In genomic region chr7:102395958-102396709, GRCh38 we compare ENCODE assay signal across 1 cellular context.
TF ChIP-seq lines count a peak whose summit lies in the region.

A gene with protein sequence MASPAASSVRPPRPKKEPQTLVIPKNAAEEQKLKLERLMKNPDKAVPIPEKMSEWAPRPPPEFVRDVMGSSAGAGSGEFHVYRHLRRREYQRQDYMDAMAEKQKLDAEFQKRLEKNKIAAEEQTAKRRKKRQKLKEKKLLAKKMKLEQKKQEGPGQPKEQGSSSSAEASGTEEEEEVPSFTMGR (plus strand): TSS chr7:102396363. CDS start chr7:102396412, 49 bp downstream.

TF ChIP-seq in HepG2, 621 proteins besides CTCF, POLR2A, EP300 and RAD21 (continued from another document and continues in another):
- TF ChIP-seq THAP7 (CRISPR knock-in tag; IDR thresholded peaks at IDR 0.05) (no peak), DR1 (CRISPR knock-in tag; IDR thresholded peaks at IDR 0.05) (0 out of 2 replicates have a peak, but pooled peaks have one; percentile 20), NR1H2 (CRISPR knock-in tag; IDR thresholded peaks at IDR 0.05; ENCODE audit: borderline replicate concordance, low read depth) (no peak), XBP1 (CRISPR knock-in tag; IDR thresholded peaks at IDR 0.05) (no peak), KDM5B (CRISPR knock-in tag; IDR thresholded peaks at IDR 0.05; ENCODE audit: borderline replicate concordance) (peak; percentile 61; the same call in 1 of the 2 replicates), HNRNPLL (IDR thresholded peaks at IDR 0.05; ENCODE audit: low read depth, low read length, poor library complexity, severe bottlenecking) (peak; percentile 62), HNRNPL (IDR thresholded peaks at IDR 0.05; ENCODE audit: low read depth, low read length) (peak; percentile 71), DMAP1 (CRISPR knock-in tag; IDR thresholded peaks at IDR 0.05) (no peak), REXO4 (CRISPR knock-in tag; IDR thresholded peaks at IDR 0.05; ENCODE audit: borderline replicate concordance) (no peak), ZNF350 (CRISPR knock-in tag; IDR thresholded peaks at IDR 0.05; ENCODE audit: borderline replicate concordance, low read depth) (peak; percentile 77; the same call in 1 of the 2 replicates), ZMAT3 (CRISPR knock-in tag; conservative IDR thresholded peaks at IDR 0.05) (peak; percentile 47; the same call in 1 of the 2 replicates), HNRNPH1 (optimal IDR thresholded peaks at IDR 0.05; ENCODE audit: low read depth, low read length) (peak; percentile 23), ISX (CRISPR knock-in tag; conservative IDR thresholded peaks at IDR 0.05) (no peak), ZNF839 (CRISPR knock-in tag; IDR thresholded peaks at IDR 0.05; ENCODE audit: borderline replicate concordance) (no peak; the same call in 1 of the 2 replicates), CBX5 (CRISPR knock-in tag; IDR thresholded peaks at IDR 0.05; ENCODE audit: borderline replicate concordance) (no peak; the same call in 1 of the 2 replicates), FOXK2 (IDR thresholded peaks at IDR 0.05) (no peak), GATAD1 (CRISPR knock-in tag; IDR thresholded peaks at IDR 0.05) (peak; percentile 93), ZBTB42 (CRISPR knock-in tag; IDR thresholded peaks at IDR 0.05) (no peak), ZNF143 (CRISPR knock-in tag; IDR thresholded peaks at IDR 0.05) (peak; percentile 41; the same call in 1 of the 2 replicates), ZNF660 (CRISPR knock-in tag; IDR thresholded peaks at IDR 0.05; ENCODE audit: borderline replicate concordance, low read depth) (no peak), ZNF782 (CRISPR knock-in tag; IDR thresholded peaks at IDR 0.05; ENCODE audit: borderline replicate concordance) (0 out of 2 replicates have a peak, but pooled peaks have one; percentile 75), KDM2A (CRISPR knock-in tag; IDR thresholded peaks at IDR 0.05; ENCODE audit: borderline replicate concordance, low read depth) (peak; percentile 100), SRSF1 (optimal IDR thresholded peaks at IDR 0.05; ENCODE audit: low read depth, low read length) (peak; percentile 86), RARG (CRISPR knock-in tag; IDR thresholded peaks at IDR 0.05; ENCODE audit: low read depth) (0 out of 2 replicates have a peak, but pooled peaks have one; percentile 72), ATF1 (CRISPR knock-in tag; IDR thresholded peaks at IDR 0.05) (peak; percentile 98), ZNF558 (CRISPR knock-in tag; IDR thresholded peaks at IDR 0.05; ENCODE audit: borderline replicate concordance) (peak; percentile 29; the same call in 1 of the 2 replicates), IRF2 (CRISPR knock-in tag; IDR thresholded peaks at IDR 0.05) (peak; percentile 50; the same call in 1 of the 2 replicates), HES4 (CRISPR knock-in tag; IDR thresholded peaks at IDR 0.05; ENCODE audit: borderline replicate concordance) (no peak; the same call in 1 of the 2 replicates), ZNF331 (CRISPR knock-in tag; IDR thresholded peaks at IDR 0.05) (peak; percentile 26; the same call in 1 of the 2 replicates), RBFOX2 (IDR thresholded peaks at IDR 0.05; ENCODE audit: low read depth, low read length) (peak; percentile 79), BORCS8-MEF2B (CRISPR knock-in tag; IDR thresholded peaks at IDR 0.05) (no peak), FOSL1 (CRISPR knock-in tag; IDR thresholded peaks at IDR 0.05; ENCODE audit: borderline replicate concordance) (no peak), NFKBIZ (CRISPR knock-in tag; IDR thresholded peaks at IDR 0.05) (no peak), ZNF501 (CRISPR knock-in tag; IDR thresholded peaks at IDR 0.05) (peak; percentile 60), SIN3B (IDR thresholded peaks at IDR 0.05; ENCODE audit: low read length) (peak; percentile 88), ZKSCAN5 (CRISPR knock-in tag; IDR thresholded peaks at IDR 0.05) (no peak), HINFP (CRISPR knock-in tag; IDR thresholded peaks at IDR 0.05; ENCODE audit: low read depth) (0 out of 2 replicates have a peak, but pooled peaks have one; percentile 22), REL (CRISPR knock-in tag; conservative IDR thresholded peaks at IDR 0.05) (no peak), ZNF574 (CRISPR knock-in tag; IDR thresholded peaks at IDR 0.05) (no peak; the same call in 1 of the 2 replicates), HNF4G (IDR thresholded peaks at IDR 0.05; ENCODE audit: borderline replicate concordance, low read depth, low read length) (no peak), HNF4G (CRISPR knock-in tag; IDR thresholded peaks at IDR 0.05; ENCODE audit: borderline replicate concordance, low read depth) (peak; percentile 17; the same call in 1 of the 2 replicates), ATF4 (CRISPR knock-in tag; IDR thresholded peaks at IDR 0.05) (no peak), MEIS1 (CRISPR knock-in tag; IDR thresholded peaks at IDR 0.05; ENCODE audit: borderline replicate concordance) (no peak), ZNF484 (CRISPR knock-in tag; IDR thresholded peaks at IDR 0.05; ENCODE audit: borderline replicate concordance, low read depth) (no peak), DNMT1 (CRISPR knock-in tag; IDR thresholded peaks at IDR 0.05) (peak; percentile 59; the same call in 1 of the 2 replicates), ZNF674 (CRISPR knock-in tag; IDR thresholded peaks at IDR 0.05; ENCODE audit: low read depth) (no peak), ZNF607 (CRISPR knock-in tag; IDR thresholded peaks at IDR 0.05; ENCODE audit: borderline replicate concordance) (peak; percentile 89), CREBL2 (CRISPR knock-in tag; IDR thresholded peaks at IDR 0.05; ENCODE audit: borderline replicate concordance) (no peak), ZZZ3 (CRISPR knock-in tag; IDR thresholded peaks at IDR 0.05; ENCODE audit: borderline replicate concordance) (peak; percentile 70; the same call in 1 of the 2 replicates), ZFP90 (CRISPR knock-in tag; IDR thresholded peaks at IDR 0.05; ENCODE audit: borderline replicate concordance) (peak; percentile 55; the same call in 1 of the 2 replicates), PHB2 (IDR thresholded peaks at IDR 0.05; ENCODE audit: partially characterized antibody) (no peak), NRL (CRISPR knock-in tag; IDR thresholded peaks at IDR 0.05; ENCODE audit: borderline replicate concordance) (peak; percentile 78; the same call in 1 of the 2 replicates)
- TF ChIP-seq, protein P1, sequence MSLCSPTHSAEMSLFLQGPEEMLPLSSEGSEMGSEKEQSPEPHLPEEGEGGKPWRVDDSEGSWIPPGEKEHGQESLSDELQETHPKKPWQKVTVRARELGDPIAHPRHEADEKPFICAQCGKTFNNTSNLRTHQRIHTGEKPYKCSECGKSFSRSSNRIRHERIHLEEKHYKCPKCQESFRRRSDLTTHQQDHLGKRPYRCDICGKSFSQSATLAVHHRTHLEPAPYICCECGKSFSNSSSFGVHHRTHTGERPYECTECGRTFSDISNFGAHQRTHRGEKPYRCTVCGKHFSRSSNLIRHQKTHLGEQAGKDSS (CRISPR knock-in tag; IDR thresholded peaks at IDR 0.05; ENCODE audit: borderline replicate concordance, low read depth): 0 out of 2 replicates have a peak, but pooled peaks have one; percentile 18
- TF ChIP-seq, protein P2, sequence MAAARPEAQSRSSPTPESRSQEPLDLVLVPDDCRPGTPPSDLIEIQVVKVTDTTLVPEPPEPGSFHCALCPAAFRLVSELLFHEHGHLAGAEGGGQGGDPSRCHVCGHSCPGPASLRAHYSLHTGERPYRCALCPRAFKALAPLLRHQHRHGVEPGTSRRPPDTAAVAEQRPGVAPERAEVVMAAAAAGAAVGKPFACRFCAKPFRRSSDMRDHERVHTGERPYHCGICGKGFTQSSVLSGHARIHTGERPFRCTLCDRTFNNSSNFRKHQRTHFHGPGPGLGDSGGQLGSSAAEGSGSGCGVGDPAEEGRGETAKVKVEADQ (CRISPR knock-in tag; IDR thresholded peaks at IDR 0.05; ENCODE audit: borderline replicate concordance): 0 out of 2 replicates have a peak, but pooled peaks have one; percentile 40
- TF ChIP-seq, protein P3, sequence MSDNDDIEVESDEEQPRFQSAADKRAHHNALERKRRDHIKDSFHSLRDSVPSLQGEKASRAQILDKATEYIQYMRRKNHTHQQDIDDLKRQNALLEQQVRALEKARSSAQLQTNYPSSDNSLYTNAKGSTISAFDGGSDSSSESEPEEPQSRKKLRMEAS (IDR thresholded peaks at IDR 0.05): peak; percentile 42; the same call in 1 of the 2 replicates
- TF ChIP-seq, protein P4, sequence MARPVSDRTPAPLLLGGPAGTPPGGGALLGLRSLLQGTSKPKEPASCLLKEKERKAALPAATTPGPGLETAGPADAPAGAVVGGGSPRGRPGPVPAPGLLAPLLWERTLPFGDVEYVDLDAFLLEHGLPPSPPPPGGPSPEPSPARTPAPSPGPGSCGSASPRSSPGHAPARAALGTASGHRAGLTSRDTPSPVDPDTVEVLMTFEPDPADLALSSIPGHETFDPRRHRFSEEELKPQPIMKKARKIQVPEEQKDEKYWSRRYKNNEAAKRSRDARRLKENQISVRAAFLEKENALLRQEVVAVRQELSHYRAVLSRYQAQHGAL (CRISPR knock-in tag; IDR thresholded peaks at IDR 0.05; ENCODE audit: not compliant biosample characterization): no peak
- TF ChIP-seq, protein P5, sequence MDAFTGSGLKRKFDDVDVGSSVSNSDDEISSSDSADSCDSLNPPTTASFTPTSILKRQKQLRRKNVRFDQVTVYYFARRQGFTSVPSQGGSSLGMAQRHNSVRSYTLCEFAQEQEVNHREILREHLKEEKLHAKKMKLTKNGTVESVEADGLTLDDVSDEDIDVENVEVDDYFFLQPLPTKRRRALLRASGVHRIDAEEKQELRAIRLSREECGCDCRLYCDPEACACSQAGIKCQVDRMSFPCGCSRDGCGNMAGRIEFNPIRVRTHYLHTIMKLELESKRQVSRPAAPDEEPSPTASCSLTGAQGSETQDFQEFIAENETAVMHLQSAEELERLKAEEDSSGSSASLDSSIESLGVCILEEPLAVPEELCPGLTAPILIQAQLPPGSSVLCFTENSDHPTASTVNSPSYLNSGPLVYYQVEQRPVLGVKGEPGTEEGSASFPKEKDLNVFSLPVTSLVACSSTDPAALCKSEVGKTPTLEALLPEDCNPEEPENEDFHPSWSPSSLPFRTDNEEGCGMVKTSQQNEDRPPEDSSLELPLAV (CRISPR knock-in tag; conservative IDR thresholded peaks at IDR 0.05; ENCODE audit: low read depth): no peak
- TF ChIP-seq, protein P6, sequence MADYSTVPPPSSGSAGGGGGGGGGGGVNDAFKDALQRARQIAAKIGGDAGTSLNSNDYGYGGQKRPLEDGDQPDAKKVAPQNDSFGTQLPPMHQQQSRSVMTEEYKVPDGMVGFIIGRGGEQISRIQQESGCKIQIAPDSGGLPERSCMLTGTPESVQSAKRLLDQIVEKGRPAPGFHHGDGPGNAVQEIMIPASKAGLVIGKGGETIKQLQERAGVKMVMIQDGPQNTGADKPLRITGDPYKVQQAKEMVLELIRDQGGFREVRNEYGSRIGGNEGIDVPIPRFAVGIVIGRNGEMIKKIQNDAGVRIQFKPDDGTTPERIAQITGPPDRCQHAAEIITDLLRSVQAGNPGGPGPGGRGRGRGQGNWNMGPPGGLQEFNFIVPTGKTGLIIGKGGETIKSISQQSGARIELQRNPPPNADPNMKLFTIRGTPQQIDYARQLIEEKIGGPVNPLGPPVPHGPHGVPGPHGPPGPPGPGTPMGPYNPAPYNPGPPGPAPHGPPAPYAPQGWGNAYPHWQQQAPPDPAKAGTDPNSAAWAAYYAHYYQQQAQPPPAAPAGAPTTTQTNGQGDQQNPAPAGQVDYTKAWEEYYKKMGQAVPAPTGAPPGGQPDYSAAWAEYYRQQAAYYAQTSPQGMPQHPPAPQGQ (CRISPR knock-in tag; IDR thresholded peaks at IDR 0.05; ENCODE audit: borderline replicate concordance): no peak
- TF ChIP-seq, protein P7, sequence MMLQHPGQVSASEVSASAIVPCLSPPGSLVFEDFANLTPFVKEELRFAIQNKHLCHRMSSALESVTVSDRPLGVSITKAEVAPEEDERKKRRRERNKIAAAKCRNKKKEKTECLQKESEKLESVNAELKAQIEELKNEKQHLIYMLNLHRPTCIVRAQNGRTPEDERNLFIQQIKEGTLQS (CRISPR knock-in tag; IDR thresholded peaks at IDR 0.05): no peak
